31 cellular contexts compared by ENCODE assay signal in genomic region chr5:29412979-29413378, GRCh38.
"Had no signal": no experiment of that assay in that cellular context is flagged by ENCODE, and none has a peak within 500 bp of the region (broad histone marks: within the 10 kb centered on the region; RNA-seq: fewer than 3 reads in every experiment).

No MANE protein-coding gene starts in this region.

- H3K36me3 ChIP-seq: ascending aorta, cardiac muscle cell, colonic mucosa had no signal

- H3K4me3 ChIP-seq: ascending aorta, cardiac muscle cell, colonic mucosa had no signal

- H3K9me3 ChIP-seq: ascending aorta, colonic mucosa had no signal

- H3K27ac ChIP-seq: ascending aorta, cardiac muscle cell, colonic mucosa, VCaP had no signal

- DNase-seq: activated B cell treated with CpG ODN at 0.5 μM for 24 hours; activated CD4-positive, alpha-beta memory T cell treated with anti-CD3 and anti-CD28 coated beads for 36 hours; activated CD4-positive, alpha-beta T cell treated with anti-CD3 and anti-CD28 coated beads for 4 hours; activated CD4-positive, alpha-beta T cell treated with anti-CD3 and anti-CD28 coated beads, Interleukin-2, amount 10 ng/mL, durations not matched to agents 24 days and 14 days; activated CD4-positive, alpha-beta T cell treated with anti-CD3 and anti-CD28 coated beads, Interleukin-2, amount 50 U/mL, for 1 hour; activated CD4-positive, alpha-beta T cell treated with anti-CD3 and anti-CD28 coated beads, Interleukin-2, amount 50 U/mL, for 4 hours; activated CD4-positive, CD25-positive, alpha-beta regulatory T cell treated with anti-CD3 and anti-CD28 coated beads, Interleukin-2, amount 50 U/mL, for 72 hours; activated CD8-positive, alpha-beta memory T cell treated with anti-CD3 and anti-CD28 coated beads, Interleukin-2, amount 50 U/mL, for 4 hours; activated CD8-positive, alpha-beta T cell treated with anti-CD3 and anti-CD28 coated beads for 36 hours; activated effector memory CD4-positive, alpha-beta T cell treated with anti-CD3 and anti-CD28 coated beads, Interleukin-2, amount 50 U/mL, for 16 hours; activated naive CD4-positive, alpha-beta T cell treated with anti-CD3 and anti-CD28 coated beads, Interleukin-2, amount 10 ng/mL, durations not matched to agents 7 days and 5 days; activated naive CD4-positive, alpha-beta T cell treated with Interleukin-2 at 50 U/mL for 16 hours; activated naive CD8-positive, alpha-beta T cell treated with anti-CD3 and anti-CD28 coated beads, Interleukin-2, amount 10 ng/mL, durations not matched to agents 7 days and 5 days; activated naive CD8-positive, alpha-beta T cell treated with anti-CD3 and anti-CD28 coated beads, Interleukin-2, amount 50 U/mL, for 24 hours; activated T-cell treated with anti-CD3 and anti-CD28 coated beads for 4 hours; activated T-cell treated with anti-CD3 and anti-CD28 coated beads, Interleukin-2, amount 50 U/mL, for 1 hour; activated T-cell treated with anti-CD3 and anti-CD28 coated beads, Interleukin-2, amount 50 U/mL, for 4 hours; activated T-cell treated with anti-CD3 and anti-CD28 coated beads, Interleukin-2, amount 50 U/mL, for 72 hours; amygdala; anterior cingulate cortex; caudate nucleus; cerebellar nuclear complex; colonic mucosa; T-helper 2 cell; T-helper 9 cell had no signal

- FAIRE-seq: bronchial epithelial cell, TTC549 had no signal

- H3K4me1 ChIP-seq: ascending aorta, colonic mucosa had no signal

- ATAC-seq: activated CD8-positive, alpha-beta T cell treated with anti-CD3 and anti-CD28 coated beads for 36 hours; activated naive CD8-positive, alpha-beta T cell treated with anti-CD3 and anti-CD28 coated beads, Interleukin-2, amount 50 U/mL, for 24 hours; activated T-cell treated with anti-CD3 and anti-CD28 coated beads, Interleukin-2, amount 50 U/mL, for 4 hours; activated T-cell treated with anti-CD3 and anti-CD28 coated beads, Interleukin-2, amount 50 U/mL, for 72 hours; activated T-helper 17 cell treated with anti-CD3 and anti-CD28 coated beads, Interleukin-2, amount 50 U/mL, for 72 hours had no signal

- H3K27me3 ChIP-seq: ascending aorta, cardiac muscle cell, colonic mucosa had no signal
